Comparison of ENCODE assay signal across 8 cellular contexts in the genomic region with DNA sequence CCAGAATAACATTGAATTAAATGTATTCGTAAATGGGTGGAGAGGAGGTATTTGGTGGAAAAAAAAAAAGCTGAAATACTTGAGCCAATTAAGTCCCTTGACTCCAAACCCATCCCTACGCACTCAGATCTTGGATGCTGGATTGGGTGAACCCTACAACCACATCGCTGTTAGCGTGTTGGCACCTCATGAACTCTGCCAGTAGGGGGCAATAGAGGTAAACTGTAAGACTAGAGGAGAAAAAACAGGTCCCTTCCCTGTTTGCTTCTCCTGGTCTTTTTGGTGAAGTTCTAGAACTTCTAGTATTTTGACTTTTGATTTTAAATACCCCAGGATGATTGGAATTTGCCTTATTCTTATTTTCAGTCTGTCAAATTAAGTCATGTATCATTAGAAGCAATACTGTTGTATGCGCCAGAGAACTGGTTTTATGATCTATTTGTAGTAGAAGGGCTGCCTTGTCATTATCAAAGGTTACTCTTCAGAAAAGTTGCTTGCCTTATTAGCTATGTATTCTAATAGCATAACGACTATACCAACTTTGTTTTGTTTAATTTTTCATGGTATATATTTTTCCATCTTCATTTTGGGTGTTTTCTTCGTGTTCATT. TPM values are rescaled to one million over a fixed set of nuclear protein-coding genes. Genes with fewer than 3 reads are reported as not detected.
A peak's percentile ranks its signal among the peaks of the same experiment; 100 is the strongest.
DNase-seq lines count a peak whose midpoint lies in the region; ATAC-seq and TF ChIP-seq lines count a peak whose summit lies in the region.

No MANE protein-coding gene starts in this region.

- no peaks in the 10 kb centered on the region for H3K27me3 ChIP-seq in heart right ventricle
- H3K27me3 ChIP-seq in mesenchymal stem cell (ENCODE audit: control insufficient read depth in 1 of 2, insufficient read depth in 1 of 2, low read length in 2 of 2), result no peaks in the 10 kb centered on the region

- H3K4me3 ChIP-seq in heart right ventricle (no peak overlapping the region), cardiac fibroblast (replicated peaks in 1 of 2; ENCODE audit: low read depth in 2 of 2, low read length in 2 of 2) (no peak overlapping the region), mesenchymal stem cell (ENCODE audit: insufficient read depth in 1 of 2, low read depth in 1 of 2, low read length in 2 of 2) (no peak overlapping the region)

- no peak overlapping the region for H2BK120ac ChIP-seq in mesenchymal stem cell (ENCODE audit: low read depth, low read length)

- H3K18ac ChIP-seq in mesenchymal stem cell (ENCODE audit: low read depth in 1 of 2, low read length in 2 of 2), result no peak overlapping the region

- ATAC-seq in heart right ventricle (no peak), Right ventricle myocardium superior (ENCODE audit: poor library complexity) (no peak), GM21723 (IDR thresholded peaks at IDR 0.05; ENCODE audit: unreplicated experiment) (peak; percentile 96)

- no peak overlapping the region for H3K14ac ChIP-seq in mesenchymal stem cell (ENCODE audit: low read length in 2 of 2)

- H3K9ac ChIP-seq in mesenchymal stem cell (ENCODE audit: low read length), result no peak overlapping the region

- H4K91ac ChIP-seq in mesenchymal stem cell (ENCODE audit: low read length), result no peak overlapping the region

- no peak overlapping the region for H4K8ac ChIP-seq in mesenchymal stem cell (ENCODE audit: low read length)

- H3K23ac ChIP-seq in mesenchymal stem cell (ENCODE audit: low read length in 2 of 2), result no peak overlapping the region

- H3K36me3 ChIP-seq in heart right ventricle (no peaks in the 10 kb centered on the region), mesenchymal stem cell (ENCODE audit: control insufficient read depth in 1 of 2, insufficient read depth in 2 of 2, low read depth in 1 of 2, low read length in 2 of 2) (no peaks in the 10 kb centered on the region)

- DNase-seq in heart right ventricle (peak in 1 of 2 donors; percentile 5), Right ventricle myocardium superior (no peak), HT1080 (ENCODE audit: low read depth) (peak; percentile 64), RKO (ENCODE audit: low spot score) (peak; percentile 75), cardiac fibroblast (ENCODE audit: low read depth in 2 of 2) (peak; percentile 42 to 80), mesenchymal stem cell (peak; percentile 23), NCI-H524 treated with DMSO at 0.1 percent for 48 hours (lab: John Stamatoyannopoulos, UW) (no peak)

- no peak overlapping the region for H2BK5ac ChIP-seq in mesenchymal stem cell (ENCODE audit: low read depth, low read length, poor library complexity, severe bottlenecking)

- H3K27ac ChIP-seq in heart right ventricle (no peak overlapping the region), mesenchymal stem cell (ENCODE audit: low read length, poor library complexity, severe bottlenecking) (no peak overlapping the region)

- peaks cover 0 to 3% (median 0%) of the 10 kb centered on the region in 11 donors for H3K9me3 ChIP-seq in heart right ventricle
- no peaks in the 10 kb centered on the region for H3K9me3 ChIP-seq in mesenchymal stem cell (ENCODE audit: control insufficient read depth, low read length)

- intact Hi-C loops in heart right ventricle (cut with DNase I), result no loop called here
- intact Hi-C loops in Right ventricle myocardium superior (cut with DNase I), result no loop called here

- no peak overlapping the region for H2AFZ ChIP-seq in mesenchymal stem cell (ENCODE audit: low read depth, low read length)

- H3K4ac ChIP-seq in mesenchymal stem cell (ENCODE audit: low read depth in 1 of 2, low read length in 2 of 2), result no peak overlapping the region

- H3K4me2 ChIP-seq in mesenchymal stem cell (ENCODE audit: low read length, poor library complexity, severe bottlenecking), result no peak overlapping the region

- TF ChIP-seq CTCF in heart right ventricle (IDR thresholded peaks at IDR 0.05) (peak in 8 of 9 donors; percentile 16 to 76 (median 51)), cardiac fibroblast (IDR thresholded peaks at IDR 0.05; ENCODE audit: low read depth, low read length) (peak; percentile 81)

- WGBS in heart right ventricle, 2 donors, result 30 to 31% methylated on average over 7 of the region's 7 CpGs
- 32% methylated on average over 3 of the region's 7 CpGs for WGBS in mesenchymal stem cell

- H2AK5ac ChIP-seq in mesenchymal stem cell (ENCODE audit: low read length, severe bottlenecking), result no peak overlapping the region

- H2BK12ac ChIP-seq in mesenchymal stem cell (ENCODE audit: low read length in 2 of 2), result no peak overlapping the region

- H2BK15ac ChIP-seq in mesenchymal stem cell (ENCODE audit: low read depth, poor library complexity, severe bottlenecking), result no peak overlapping the region

- H3K4me1 ChIP-seq in heart right ventricle, result no peaks in the 10 kb centered on the region
- no peaks in the 10 kb centered on the region for H3K4me1 ChIP-seq in mesenchymal stem cell (ENCODE audit: control insufficient read depth, insufficient read depth, low read depth, low read length)

- H3K79me1 ChIP-seq in mesenchymal stem cell (replicated peaks; ENCODE audit: low read length, poor library complexity, severe bottlenecking), result no peaks in the 10 kb centered on the region

RNA-seq across cellular contexts. Expression of a gene that starts 1.9 kb away (rescaled TPM):
- not detected for total RNA-seq in heart right ventricle
- polyA plus RNA-seq in heart right ventricle, result not detected
- total RNA-seq in Right ventricle myocardium superior, result not detected
- not detected in 2 replicates for total RNA-seq in HT1080 (2014; rRNA removed; shearing (Covaris generic))
- not detected in 2 replicates for polyA plus RNA-seq in HT1080 (2015; cell fraction: cytosol; rRNA removed)
- polyA plus RNA-seq in HT1080 (2015; cell fraction: nucleus; rRNA removed), result not detected in 2 replicates
- polyA plus RNA-seq in mesenchymal stem cell (2013, experiment 1 of 2), result not detected
- polyA plus RNA-seq in mesenchymal stem cell (2013, experiment 2 of 2), result not detected

RNA-seq across cellular contexts. Expression of a gene that starts 35.1 kb away (rescaled TPM):
- total RNA-seq in heart right ventricle (not detected), Right ventricle myocardium superior (not detected)
- polyA plus RNA-seq in heart right ventricle, result not detected
- not detected in 2 replicates for total RNA-seq in HT1080 (2014; rRNA removed; shearing (Covaris generic))
- polyA plus RNA-seq in HT1080 (2015; cell fraction: cytosol; rRNA removed), result not detected in 2 replicates
- not detected in 2 replicates for polyA plus RNA-seq in HT1080 (2015; cell fraction: nucleus; rRNA removed)
- not detected for polyA plus RNA-seq in mesenchymal stem cell (2013, experiment 1 of 2)
- not detected for polyA plus RNA-seq in mesenchymal stem cell (2013, experiment 2 of 2)

RNA-seq across cellular contexts. Expression of a gene that starts 57.0 kb away (rescaled TPM):
- total RNA-seq in heart right ventricle, result not detected
- polyA plus RNA-seq in heart right ventricle, result not detected
- not detected for total RNA-seq in Right ventricle myocardium superior
- total RNA-seq in HT1080 (2014; rRNA removed; shearing (Covaris generic)), result not detected in 2 replicates
- not detected in 2 replicates for polyA plus RNA-seq in HT1080 (2015; cell fraction: cytosol; rRNA removed)
- not detected in 2 replicates for polyA plus RNA-seq in HT1080 (2015; cell fraction: nucleus; rRNA removed)
- not detected for polyA plus RNA-seq in mesenchymal stem cell (2013, experiment 1 of 2)
- polyA plus RNA-seq in mesenchymal stem cell (2013, experiment 2 of 2), result not detected

Comparison
In these comparisons a context has a peak if more than half of its experiments do, and no peak if none do; other contexts are left out.
1. DNase-seq: peak in HT1080 (single experiment), RKO (single experiment), cardiac fibroblast (2 of 2) and mesenchymal stem cell (single experiment); none in Right ventricle myocardium superior (single experiment) and NCI-H524 treated with DMSO at 0.1 percent for 48 hours (single experiment).